ENCODE assay signal across 8 cellular contexts in genomic region chr9:5626727-5627634, GRCh38. TPM values are rescaled to one million over a fixed set of nuclear protein-coding genes. Genes with fewer than 3 reads are reported as not detected.
A peak's percentile ranks its signal among the peaks of the same experiment; 100 is the strongest.
DNase-seq lines count a peak whose midpoint lies in the region; ATAC-seq and TF ChIP-seq lines count a peak whose summit lies in the region.

No MANE protein-coding gene starts in this region.

- H3K9me3 Mint-ChIP-seq in brain, result no peaks in the 10 kb centered on the region

- H3K4me1 Mint-ChIP-seq in brain, result peaks cover 46% of the 10 kb centered on the region

- H3K27me3 Mint-ChIP-seq in brain, result peaks cover 10% of the 10 kb centered on the region

- peak overlapping the region; percentile 98 for H3K9ac ChIP-seq in SK-N-MC (ENCODE audit: insufficient read length)

- H3K36me3 ChIP-seq in SK-N-MC (ENCODE audit: insufficient read depth, low read length), result no peaks in the 10 kb centered on the region

- TF ChIP-seq CTCF in brain (conservative IDR thresholded peaks at IDR 0.05), result no peak

- H3K27ac Mint-ChIP-seq in brain, result peak overlapping the region; percentile 91 to 99 (median 98)

- DNase-seq in DMS79 treated with DMSO at 0.1 percent for 48 hours (lab: John Stamatoyannopoulos, UW) (peak; percentile 26), SK-N-MC (ENCODE audit: low read depth, low spot score) (peak; percentile 95), NCI-H1930 (lab: John Stamatoyannopoulos, UW) (no peak)
- DNase-seq in stimulated activated CD4-positive, alpha-beta T cell treated with anti-CD3 and anti-CD28 coated beads, TNF-alpha, amount 100 ng/mL, for 24 hours (ENCODE audit: low read depth in 3 of 3), result peak in 2 of 3 experiments; percentile 18 to 19

- H3K36me3 Mint-ChIP-seq in brain, result no peaks in the 10 kb centered on the region

- peak overlapping the region; percentile 93 to 100 (median 97) for H3K4me3 Mint-ChIP-seq in brain

- H3K27ac ChIP-seq in SK-N-MC (peak overlapping the region; percentile 100), layer of hippocampus (ENCODE audit: low read depth, low read length) (peak overlapping the region; percentile 47)

- H3K27me3 ChIP-seq in layer of hippocampus (ENCODE audit: control insufficient read depth, insufficient read depth, low read length), result no peaks in the 10 kb centered on the region

- H3K4me3 ChIP-seq in SK-N-MC, result peak overlapping the region; percentile 100

- H3K9me3 ChIP-seq in SK-N-MC (ENCODE audit: low read depth, low read length), result no peaks in the 10 kb centered on the region

- peak; percentile 45 for ATAC-seq in GM19455 (IDR thresholded peaks at IDR 0.05; ENCODE audit: unreplicated experiment)
- ATAC-seq in HG03520 (IDR thresholded peaks at IDR 0.05; ENCODE audit: unreplicated experiment), result peak; percentile 49

RNA-seq across cellular contexts. Expression of gene RIC1, which starts 1.9 kb away (rescaled TPM):
- 2.2 TPM for polyA plus RNA-seq in brain (ENCODE audit: insufficient read depth, low read depth, low replicate concordance)

Comparison
In these comparisons a context has a peak if more than half of its experiments do, and no peak if none do; other contexts are left out.
1. DNase-seq: peak in DMS79 treated with DMSO at 0.1 percent for 48 hours (single experiment), SK-N-MC (single experiment) and stimulated activated CD4-positive, alpha-beta T cell treated with anti-CD3 and anti-CD28 coated beads, TNF-alpha, amount 100 ng/mL, for 24 hours (2 of 3); none in NCI-H1930 (0 of 2).